In genomic region chr11:91124363-91124762, GRCh38 we compare ENCODE assay signal across 22 cellular contexts.
"Had no signal": no experiment of that assay in that cellular context is flagged by ENCODE, and none has a peak within 500 bp of the region (broad histone marks: within the 10 kb centered on the region; RNA-seq: fewer than 3 reads in every experiment).

No MANE protein-coding gene starts in this region.

- H2AFZ ChIP-seq: hepatocyte had no signal

- H3K9me3 ChIP-seq: colonic mucosa, esophagus squamous epithelium, gastrocnemius medialis, left lung, lower lobe of right lung had no signal

- H3K4me2 ChIP-seq: hepatocyte had no signal

- H3K4me3 ChIP-seq: colonic mucosa, esophagus squamous epithelium, gastrocnemius medialis, hepatocyte, left lung, lower lobe of right lung, mucosa of descending colon had no signal

- H3K27ac ChIP-seq: colonic mucosa, epithelial cell of prostate, esophagus squamous epithelium, gastrocnemius medialis, hepatocyte, left lung, lower lobe of right lung had no signal

- H3K79me2 ChIP-seq: hepatocyte had no signal

- ATAC-seq: effector memory CD8-positive, alpha-beta T cell; esophagus mucosa; gastrocnemius medialis; left cardiac atrium; left lung; left ventricle myocardium superior; lower lobe of right lung; mucosa of descending colon; naive thymus-derived CD4-positive, alpha-beta T cell had no signal

- DNase-seq: colonic mucosa; cortex of kidney; effector CD8-positive, alpha-beta T cell; effector memory CD8-positive, alpha-beta T cell; endodermal cell; erythroblast; esophagus squamous epithelium; foreskin fibroblast; foreskin melanocyte; gastrocnemius medialis; glutamatergic neuron; head of caudate nucleus; left cardiac atrium; left lung; left ventricle myocardium superior; lower lobe of right lung; mesenchymal stem cell; mucosa of descending colon; naive thymus-derived CD4-positive, alpha-beta T cell had no signal

- H3K36me3 ChIP-seq: colonic mucosa, esophagus squamous epithelium, gastrocnemius medialis, left lung, lower lobe of right lung had no signal

- H3K27me3 ChIP-seq: colonic mucosa, esophagus squamous epithelium, gastrocnemius medialis, hepatocyte, left lung had no signal

- H3K4me1 ChIP-seq: colonic mucosa, esophagus squamous epithelium, gastrocnemius medialis, left lung, lower lobe of right lung had no signal
